In genomic region chr9:93801120-93801519, GRCh38 we compare ENCODE assay signal across 33 cellular contexts.
"Had no signal": no experiment of that assay in that cellular context is flagged by ENCODE, and none has a peak within 500 bp of the region (broad histone marks: within the 10 kb centered on the region; RNA-seq: fewer than 3 reads in every experiment).

No MANE protein-coding gene starts in this region.

- DNase-seq: activated B cell treated with CpG ODN at 0.5 μM for 24 hours; activated CD4-positive, alpha-beta memory T cell treated with anti-CD3 and anti-CD28 coated beads for 36 hours; activated CD4-positive, alpha-beta T cell treated with anti-CD3 and anti-CD28 coated beads for 4 hours; activated CD4-positive, alpha-beta T cell treated with anti-CD3 and anti-CD28 coated beads, Interleukin-2, amount 50 U/mL, for 1 hour; activated CD4-positive, alpha-beta T cell treated with anti-CD3 and anti-CD28 coated beads, Interleukin-2, amount 50 U/mL, for 4 hours; activated CD4-positive, CD25-positive, alpha-beta regulatory T cell treated with anti-CD3 and anti-CD28 coated beads, Interleukin-2, amount 50 U/mL, for 72 hours; activated CD8-positive, alpha-beta memory T cell treated with anti-CD3 and anti-CD28 coated beads, Interleukin-2, amount 50 U/mL, for 4 hours; activated CD8-positive, alpha-beta T cell treated with anti-CD3 and anti-CD28 coated beads for 36 hours; activated effector memory CD4-positive, alpha-beta T cell treated with anti-CD3 and anti-CD28 coated beads, Interleukin-2, amount 50 U/mL, for 16 hours; activated gamma-delta T cell treated with Interleukin-2 at 50 U/mL for 16 hours; activated naive CD4-positive, alpha-beta T cell; activated naive CD4-positive, alpha-beta T cell treated with anti-CD3 and anti-CD28 coated beads for 36 hours; activated naive CD4-positive, alpha-beta T cell treated with anti-CD3 and anti-CD28 coated beads, Interleukin-2, amount 50 U/mL, for 16 hours; activated naive CD8-positive, alpha-beta T cell treated with anti-CD3 and anti-CD28 coated beads for 36 hours; activated T-cell treated with anti-CD3 and anti-CD28 coated beads for 4 hours; activated T-cell treated with anti-CD3 and anti-CD28 coated beads, Interleukin-2, amount 50 U/mL, for 1 hour; activated T-cell treated with anti-CD3 and anti-CD28 coated beads, Interleukin-2, amount 50 U/mL, for 4 hours; activated T-cell treated with anti-CD3 and anti-CD28 coated beads, Interleukin-2, amount 50 U/mL, for 72 hours; adrenal gland; amniotic stem cell; body of pancreas; brain microvascular endothelial cell; central memory CD4-positive, alpha-beta T cell; SW 1271; T-helper 1 cell; T-helper 2 cell; T-helper 9 cell had no signal

- ATAC-seq: activated CD8-positive, alpha-beta T cell treated with anti-CD3 and anti-CD28 coated beads for 36 hours; activated naive CD4-positive, alpha-beta T cell treated with anti-CD3 and anti-CD28 coated beads, Interleukin-2, amount 50 U/mL, for 72 hours; activated T-cell treated with anti-CD3 and anti-CD28 coated beads, Interleukin-2, amount 50 U/mL, for 4 hours; activated T-cell treated with anti-CD3 and anti-CD28 coated beads, Interleukin-2, amount 50 U/mL, for 72 hours; activated T-helper 17 cell treated with anti-CD3 and anti-CD28 coated beads, Interleukin-2, amount 50 U/mL, for 72 hours; body of pancreas had no signal

- H3K36me3 ChIP-seq: adrenal gland, brain microvascular endothelial cell, breast epithelium had no signal

- H3K4me1 ChIP-seq: adrenal gland, body of pancreas, breast epithelium had no signal

- H3K9me3 ChIP-seq: adrenal gland, body of pancreas had no signal

- H3K27me3 ChIP-seq: body of pancreas, brain microvascular endothelial cell had no signal

- H3K27ac ChIP-seq: adrenal gland, body of pancreas, brain microvascular endothelial cell, breast epithelium, VCaP had no signal

- FAIRE-seq: astrocyte, TTC549 had no signal

- H3K4me3 ChIP-seq: adrenal gland, body of pancreas, breast epithelium had no signal
